1 cellular context compared by ENCODE assay signal in genomic region chr1:55381983-55382382, GRCh38.
TF ChIP-seq lines count a peak whose summit lies in the region.

No MANE protein-coding gene starts in this region.

TF ChIP-seq in IMR-90, 13 proteins besides CTCF, POLR2A, EP300 and RAD21 (continued from another document):
- TF ChIP-seq RCOR1 (IDR thresholded peaks at IDR 0.05; ENCODE audit: insufficient replicate concordance, low read length) (no peak), MAZ (IDR thresholded peaks at IDR 0.05; ENCODE audit: borderline replicate concordance, low read depth, low read length) (no peak), NFE2L2 (IDR thresholded peaks at IDR 0.05; ENCODE audit: low read depth, low read length) (no peak), USF2 (IDR thresholded peaks at IDR 0.05; ENCODE audit: low read depth, low read length) (no peak)
- TF ChIP-seq, protein P1, sequence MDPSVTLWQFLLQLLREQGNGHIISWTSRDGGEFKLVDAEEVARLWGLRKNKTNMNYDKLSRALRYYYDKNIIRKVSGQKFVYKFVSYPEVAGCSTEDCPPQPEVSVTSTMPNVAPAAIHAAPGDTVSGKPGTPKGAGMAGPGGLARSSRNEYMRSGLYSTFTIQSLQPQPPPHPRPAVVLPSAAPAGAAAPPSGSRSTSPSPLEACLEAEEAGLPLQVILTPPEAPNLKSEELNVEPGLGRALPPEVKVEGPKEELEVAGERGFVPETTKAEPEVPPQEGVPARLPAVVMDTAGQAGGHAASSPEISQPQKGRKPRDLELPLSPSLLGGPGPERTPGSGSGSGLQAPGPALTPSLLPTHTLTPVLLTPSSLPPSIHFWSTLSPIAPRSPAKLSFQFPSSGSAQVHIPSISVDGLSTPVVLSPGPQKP (IDR thresholded peaks at IDR 0.05; ENCODE audit: borderline replicate concordance, low read depth, low read length) = no peak
